ENCODE assay signal across 11 cellular contexts in the genomic region with DNA sequence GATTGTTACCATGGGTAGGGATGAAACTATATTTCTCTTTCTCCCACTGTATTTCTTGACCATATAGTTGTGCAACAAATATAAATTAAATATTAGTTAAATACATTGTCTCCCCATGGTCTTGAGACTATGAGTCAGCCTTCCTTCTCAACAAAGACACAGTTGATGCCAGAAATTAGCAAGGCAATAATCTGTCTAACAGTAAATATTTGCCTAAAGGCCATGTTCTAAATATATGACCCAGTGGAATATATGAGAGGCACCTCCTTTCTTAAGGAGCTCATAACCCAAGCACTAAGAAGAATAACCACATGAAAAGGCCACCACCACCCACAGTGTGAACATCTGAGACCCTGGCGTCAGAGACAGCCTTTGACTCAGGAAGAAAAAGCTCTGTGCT.
"Had no signal": no experiment of that assay in that cellular context is flagged by ENCODE, and none has a peak within 500 bp of the region (broad histone marks: within the 10 kb centered on the region; RNA-seq: fewer than 3 reads in every experiment).

No MANE protein-coding gene starts in this region.

- H3K36me3 Mint-ChIP-seq: memory B cell had no signal

- H3K4me1 ChIP-seq: ascending aorta, uterus had no signal

- ATAC-seq: activated T-cell treated with anti-CD3 and anti-CD28 coated beads, Interleukin-2, amount 50 U/mL, for 72 hours; left lobe of liver had no signal

- H3K4me3 ChIP-seq: ascending aorta, tibial artery, uterus had no signal

- H3K4me3 Mint-ChIP-seq: activated T-cell treated with anti-CD3 and anti-CD28 coated beads, Interleukin-2, amount 50 U/mL, for 72 hours; memory B cell had no signal

- H3K9me3 ChIP-seq: ascending aorta, tibial artery, uterus had no signal

- H3K27me3 ChIP-seq: ascending aorta, tibial artery, uterus had no signal

- H3K27ac ChIP-seq: ascending aorta, tibial artery, uterus had no signal

- H3K4me1 Mint-ChIP-seq: memory B cell had no signal

- H3K36me3 ChIP-seq: ascending aorta, tibial artery, uterus had no signal

- H3K27ac Mint-ChIP-seq: activated T-cell treated with anti-CD3 and anti-CD28 coated beads, Interleukin-2, amount 50 U/mL, for 72 hours; memory B cell had no signal

- DNase-seq: activated CD4-positive, alpha-beta T cell treated with anti-CD3 and anti-CD28 coated beads for 1 hour; activated CD4-positive, alpha-beta T cell treated with anti-CD3 and anti-CD28 coated beads, Interleukin-2, amount 50 U/mL, for 48 hours; activated CD8-positive, alpha-beta memory T cell treated with anti-CD3 and anti-CD28 coated beads, Interleukin-2, amount 50 U/mL, for 4 hours; activated gamma-delta T cell treated with Interleukin-2 at 50 U/mL for 16 hours; activated T-cell treated with anti-CD3 and anti-CD28 coated beads, Interleukin-2, amount 50 U/mL, for 72 hours; caudate nucleus; tibial artery; uterus had no signal
